ENCODE assay signal across 1 cellular context in genomic region chr1:2392686-2393085, GRCh38.
TF ChIP-seq lines count a peak whose summit lies in the region.

No MANE protein-coding gene starts in this region.

TF ChIP-seq in GM12878, 131 proteins besides CTCF, POLR2A, EP300 and RAD21:
- TF ChIP-seq HDAC6 (IDR thresholded peaks at IDR 0.05; ENCODE audit: unreplicated experiment) = no peak
- no peak for TF ChIP-seq ESRRA (IDR thresholded peaks at IDR 0.05; ENCODE audit: low read length)
- TF ChIP-seq CREB1 (IDR thresholded peaks at IDR 0.05; ENCODE audit: low read depth) = no peak
- no peak for TF ChIP-seq ETV6 (conservative IDR thresholded peaks at IDR 0.05 in 1 of 2, IDR thresholded peaks at IDR 0.05 in 1 of 2; ENCODE audit: borderline replicate concordance in 1 of 2, low read depth in 1 of 2)
- no peak for TF ChIP-seq SMC3 (IDR thresholded peaks at IDR 0.05; ENCODE audit: borderline replicate concordance, low read length)
- TF ChIP-seq DPF2 (IDR thresholded peaks at IDR 0.05) = no peak
- TF ChIP-seq, protein P1, sequence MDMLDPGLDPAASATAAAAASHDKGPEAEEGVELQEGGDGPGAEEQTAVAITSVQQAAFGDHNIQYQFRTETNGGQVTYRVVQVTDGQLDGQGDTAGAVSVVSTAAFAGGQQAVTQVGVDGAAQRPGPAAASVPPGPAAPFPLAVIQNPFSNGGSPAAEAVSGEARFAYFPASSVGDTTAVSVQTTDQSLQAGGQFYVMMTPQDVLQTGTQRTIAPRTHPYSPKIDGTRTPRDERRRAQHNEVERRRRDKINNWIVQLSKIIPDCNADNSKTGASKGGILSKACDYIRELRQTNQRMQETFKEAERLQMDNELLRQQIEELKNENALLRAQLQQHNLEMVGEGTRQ (IDR thresholded peaks at IDR 0.05; ENCODE audit: borderline replicate concordance, low read depth, low read length) = no peak
- no peak for TF ChIP-seq TCF7 (IDR thresholded peaks at IDR 0.05; ENCODE audit: borderline replicate concordance)
- TF ChIP-seq RFX5 (IDR thresholded peaks at IDR 0.05; ENCODE audit: low read depth, low read length) = no peak
- TF ChIP-seq ZNF622 (IDR thresholded peaks at IDR 0.05) = no peak
- no peak for TF ChIP-seq ZZZ3 (IDR thresholded peaks at IDR 0.05; ENCODE audit: control insufficient read depth, insufficient read length, low read depth)
- no peak for TF ChIP-seq RUNX3 (IDR thresholded peaks at IDR 0.05; ENCODE audit: low read length)
